In genomic region chr1:202133016-202133415, GRCh38 we compare ENCODE assay signal across 1 cellular context.
TF ChIP-seq lines count a peak whose summit lies in the region.

No MANE protein-coding gene starts in this region.

TF ChIP-seq in K562, 482 proteins besides CTCF, POLR2A, EP300 and RAD21:
- 0 out of 2 replicates have a peak, but pooled peaks have one; percentile 25 for TF ChIP-seq CEBPB (tag; IDR thresholded peaks at IDR 0.05)
- TF ChIP-seq RBFOX2 (IDR thresholded peaks at IDR 0.05; ENCODE audit: low read depth, low read length): 0 out of 2 replicates have a peak, but pooled peaks have one; percentile 26
- no peak for TF ChIP-seq SRSF7 (optimal IDR thresholded peaks at IDR 0.05; ENCODE audit: low read depth, low read length)
- TF ChIP-seq ZNF583 (CRISPR knock-in tag; IDR thresholded peaks at IDR 0.05): no peak
TF ChIP-seq in K562: peak in this region for 2.
